ENCODE assay signal across 14 cellular contexts in genomic region chr7:36937754-36938551, GRCh38.
DNase-seq lines count a peak whose midpoint lies in the region; ATAC-seq and TF ChIP-seq lines count a peak whose summit lies in the region.
"Had no signal": no experiment of that assay in that cellular context is flagged by ENCODE, and none has a peak within 500 bp of the region (broad histone marks: within the 10 kb centered on the region; RNA-seq: fewer than 3 reads in every experiment).

No MANE protein-coding gene starts in this region.

- DNase-seq in CD4-positive, alpha-beta memory T cell: peak; percentile 46 to 70 (median 61)
- DNase-seq in Panc1 (ENCODE audit: low read depth, low spot score) (no peak), germinal center (ENCODE audit: low spot score) (peak; percentile 6), ACHN (no peak), NCI-H2107 treated with DMSO at 0.1 percent for 48 hours (lab: John Stamatoyannopoulos, UW; ENCODE audit: unreplicated experiment) (no peak), NCI-H1105 (lab: John Stamatoyannopoulos, UW) (no peak)
- DNase-seq: COR-L47, IMR-90, NCI-H187, NCI-H774, pancreas, testis had no signal

- H3K27me3 Mint-ChIP-seq in CD4-positive, alpha-beta memory T cell: no peaks in the 10 kb centered on the region

- peak; percentile 29; the same call in 1 of the 3 replicates for TF ChIP-seq CTCF in GM12872 (IDR thresholded peaks at IDR 0.05; ENCODE audit: insufficient read depth, low read depth, low read length)
- 0 out of 2 replicates have a peak, but pooled peaks have one; percentile 16 for TF ChIP-seq CTCF in Panc1 (IDR thresholded peaks at IDR 0.05)

- ATAC-seq in Panc1 (no peak), GM18909 (IDR thresholded peaks at IDR 0.05; ENCODE audit: poor library complexity, unreplicated experiment) (no peak)
- ATAC-seq: pancreas had no signal

- H3K36me3 Mint-ChIP-seq in CD4-positive, alpha-beta memory T cell: peaks cover 81 to 93% of the 10 kb centered on the region in 2 donors

- no TSS peak for BruUV-seq in Panc1 (replicated peaks; lab: Mats Ljungman, UMichigan)

- H3K27ac Mint-ChIP-seq in CD4-positive, alpha-beta memory T cell: peak overlapping the region in 6 of 7 donors; percentile 29 to 90 (median 76)

- POLR2A ChIA-PET in CD4-positive, alpha-beta memory T cell (lab: Charles Lee; ENCODE audit: partially characterized antibody): interaction anchor here (0.9 to 1.1 kb wide), 3 partner anchors 31 to 150 kb away, joined by 4 read pairs; no protein-coding TSS in a partner anchor
- POLR2A ChIA-PET in Panc1 (lab: Charles Lee): no interaction called here

- peaks cover 11 to 64% (median 52%) of the 10 kb centered on the region in 4 donors for H3K4me1 Mint-ChIP-seq in CD4-positive, alpha-beta memory T cell

- H3K36me3 ChIP-seq in CD4-positive, alpha-beta memory T cell (ENCODE audit: insufficient read depth, low read length): peaks cover 7% of the 10 kb centered on the region
- H3K36me3 ChIP-seq in Panc1 (ENCODE audit: control insufficient read depth, insufficient read depth, low read length): no peaks in the 10 kb centered on the region
- H3K36me3 ChIP-seq: pancreas had no signal

- H3K4me1 ChIP-seq in CD4-positive, alpha-beta memory T cell (ENCODE audit: insufficient read depth, low read length): peaks cover 20% of the 10 kb centered on the region
- no peaks in the 10 kb centered on the region for H3K4me1 ChIP-seq in Panc1 (ENCODE audit: control insufficient read depth, insufficient read depth, low read length)
- H3K4me1 ChIP-seq: pancreas, testis had no signal

- intact Hi-C loops in CD4-positive, alpha-beta memory T cell (cut with micrococcal nuclease): no loop called here
- intact Hi-C loops in Panc1 (cut with micrococcal nuclease; ENCODE audit: unreplicated experiment): no loop called here

- peak overlapping the region in 1 of 2 donors; percentile 16 for H3K4me3 ChIP-seq in CD4-positive, alpha-beta memory T cell (ENCODE audit: low read length in 2 of 2)
- no peak overlapping the region for H3K4me3 ChIP-seq in Panc1 (ENCODE audit: low read depth in 2 of 2, low read length in 2 of 2)
- H3K4me3 ChIP-seq: pancreas, testis had no signal

- CTCF ChIA-PET in CD4-positive, alpha-beta memory T cell (lab: Charles Lee; ENCODE audit: partially characterized antibody): interaction anchor here (1.1 to 1.8 kb wide), 6 partner anchors 12 to 266 kb away, joined by 3 to 5 read pairs (median 4); no protein-coding TSS in a partner anchor
- CTCF ChIA-PET in Panc1 (lab: Charles Lee): no interaction called here

- peak overlapping the region in 6 of 8 donors; percentile 9 to 66 (median 48) for H3K4me3 Mint-ChIP-seq in CD4-positive, alpha-beta memory T cell

- peaks cover 0 to 57% of the 10 kb centered on the region in 2 donors for H3K9me3 ChIP-seq in CD4-positive, alpha-beta memory T cell (ENCODE audit: control insufficient read depth in 1 of 2, low read length in 2 of 2)
- peaks cover 67% of the 10 kb centered on the region for H3K9me3 ChIP-seq in Panc1 (ENCODE audit: control insufficient read depth, insufficient read depth, low read depth, low read length)
- H3K9me3 ChIP-seq: pancreas, testis had no signal

- peaks cover 0 to 88% (median 83%) of the 10 kb centered on the region in 8 donors for H3K9me3 Mint-ChIP-seq in CD4-positive, alpha-beta memory T cell

- no peak overlapping the region for H3K27ac ChIP-seq in CD4-positive, alpha-beta memory T cell (ENCODE audit: low read depth, low read length)
- H3K27ac ChIP-seq in Panc1 (ENCODE audit: low read length): no peak overlapping the region
- H3K27ac ChIP-seq: pancreas, testis had no signal

- in situ Hi-C loops in Panc1 (cut with HindIII; ENCODE audit: low pct_unique_long_range_greater_than_20kb, low sequenced_read_pairs) (no loop called here), ACHN (cut with HindIII; ENCODE audit: low pct_ligation_motif_present, low pct_unique_long_range_greater_than_20kb, low sequenced_read_pairs) (no loop called here)

- no peaks in the 10 kb centered on the region for H3K27me3 ChIP-seq in CD4-positive, alpha-beta memory T cell (ENCODE audit: insufficient read depth, low read length)
- no peaks in the 10 kb centered on the region for H3K27me3 ChIP-seq in Panc1 (ENCODE audit: control insufficient read depth, insufficient read depth, low read length)
- H3K27me3 ChIP-seq: pancreas, testis had no signal

Comparison
In these comparisons a context has a peak if more than half of its experiments do, and no peak if none do; other contexts are left out.
1. DNase-seq: peak in CD4-positive, alpha-beta memory T cell (5 of 5) and germinal center (single experiment); none in Panc1 (single experiment), ACHN (single experiment), NCI-H2107 treated with DMSO at 0.1 percent for 48 hours (single experiment) and NCI-H1105 (single experiment).